8 cellular contexts compared by ENCODE assay signal in genomic region chr2:108612514-108613183, GRCh38.
DNase-seq lines count a peak whose midpoint lies in the region; ATAC-seq and TF ChIP-seq lines count a peak whose summit lies in the region.

No MANE protein-coding gene starts in this region.

- H3K27ac Mint-ChIP-seq in effector memory CD8-positive, alpha-beta T cell: peak overlapping the region; percentile 92 to 98

- no peaks in the 10 kb centered on the region for H3K27me3 Mint-ChIP-seq in effector memory CD8-positive, alpha-beta T cell

- peaks cover 9% of the 10 kb centered on the region for H3K36me3 Mint-ChIP-seq in effector memory CD8-positive, alpha-beta T cell (ENCODE audit: insufficient read depth)

- ATAC-seq in HG02610 (IDR thresholded peaks at IDR 0.05; ENCODE audit: unreplicated experiment): peak; percentile 74
- peak; percentile 82 for ATAC-seq in effector memory CD8-positive, alpha-beta T cell (replicated peaks)

- H3K4me3 Mint-ChIP-seq in effector memory CD8-positive, alpha-beta T cell: peak overlapping the region; percentile 71 to 72

- TF ChIP-seq CTCF in GM13977 (IDR thresholded peaks at IDR 0.05; ENCODE audit: extremely low read depth, insufficient read depth, missing control alignments): no peak

- peak; percentile 71 for DNase-seq in GM13977 (ENCODE audit: low spot score)
- peak in 3 of 5 experiments; percentile 54 to 85 (median 55) for DNase-seq in T-helper 2 cell
- peak; percentile 50 to 59 (median 55) for DNase-seq in effector memory CD8-positive, alpha-beta T cell
- peak; percentile 41 for DNase-seq in stimulated activated CD8-positive, alpha-beta memory T cell treated with anti-CD3 and anti-CD28 coated beads, Interleukin-4, amount 100 ng/mL, for 24 hours (ENCODE audit: low read depth)
- DNase-seq in cerebellar nuclear complex (lab: John Stamatoyannopoulos, UW): no peak
- DNase-seq in GM03348 (ENCODE audit: low spot score): no peak
- DNase-seq in NOMO-1 treated with dmso at 0.1 percent for 144 hours (lab: John Stamatoyannopoulos, UW; ENCODE audit: unreplicated experiment): no peak

- in situ Hi-C loops in GM13977 (cut with MboI; ENCODE audit: low pct_unique_long_range_greater_than_20kb, low sequenced_read_pairs, unreplicated experiment): no loop called here

- no peaks in the 10 kb centered on the region for H3K9me3 Mint-ChIP-seq in effector memory CD8-positive, alpha-beta T cell

- peaks cover 41 to 69% of the 10 kb centered on the region in 2 donors for H3K4me1 Mint-ChIP-seq in effector memory CD8-positive, alpha-beta T cell (ENCODE audit: low read depth in 2 of 2)

Comparison
In these comparisons a context has a peak if more than half of its experiments do, and no peak if none do; other contexts are left out.
1. DNase-seq: peak in GM13977 (single experiment), T-helper 2 cell (3 of 5), effector memory CD8-positive, alpha-beta T cell (3 of 3) and stimulated activated CD8-positive, alpha-beta memory T cell treated with anti-CD3 and anti-CD28 coated beads, Interleukin-4, amount 100 ng/mL, for 24 hours (single experiment); none in cerebellar nuclear complex (0 of 2), GM03348 (single experiment) and NOMO-1 treated with dmso at 0.1 percent for 144 hours (single experiment).